In genomic region chr10:35194471-35194870, GRCh38 we compare ENCODE assay signal across 13 cellular contexts.
DNase-seq lines count a peak whose midpoint lies in the region; ATAC-seq and TF ChIP-seq lines count a peak whose summit lies in the region.
"Had no signal": no experiment of that assay in that cellular context is flagged by ENCODE, and none has a peak within 500 bp of the region (broad histone marks: within the 10 kb centered on the region; RNA-seq: fewer than 3 reads in every experiment).

No MANE protein-coding gene starts in this region.

- peak overlapping the region; percentile 99 for H3K27ac Mint-ChIP-seq in activated T-helper 1 cell treated with anti-CD3 and anti-CD28 coated beads, Interleukin-12 subunit alpha, Interleukin-12 subunit beta, Interleukin-2, Interleukin-4 antibody, amounts not matched to agents 30 ng/mL and 10 ng/mL and 1 ng/mL, durations not matched to agents 14 hours and 24 hours and 36 hours
- H3K27ac Mint-ChIP-seq in mesothelial cell of epicardium (peak overlapping the region; percentile 71), CD14-positive monocyte (peak overlapping the region in 3 of 7 donors; percentile 32 to 99 (median 74))

- H3K4me1 ChIP-seq in left ventricle myocardium inferior = peaks cover 34% of the 10 kb centered on the region

- H3K36me3 ChIP-seq in left ventricle myocardium inferior = no peaks in the 10 kb centered on the region
- H3K36me3 ChIP-seq: pancreas had no signal

- H3K4me1 Mint-ChIP-seq in activated T-helper 1 cell treated with anti-CD3 and anti-CD28 coated beads, Interleukin-12 subunit alpha, Interleukin-12 subunit beta, Interleukin-2, Interleukin-4 antibody, amounts not matched to agents 30 ng/mL and 10 ng/mL and 1 ng/mL, durations not matched to agents 14 hours and 24 hours and 36 hours (ENCODE audit: low read depth) = peaks cover 58% of the 10 kb centered on the region
- H3K4me1 Mint-ChIP-seq in mesothelial cell of epicardium = peaks cover 22% of the 10 kb centered on the region
- peaks cover 34% of the 10 kb centered on the region for H3K4me1 Mint-ChIP-seq in CD14-positive monocyte

- TF ChIP-seq CTCF in left ventricle myocardium inferior (IDR thresholded peaks at IDR 0.05; ENCODE audit: borderline replicate concordance) (no peak), mesothelial cell of epicardium (IDR thresholded peaks at IDR 0.05; ENCODE audit: unreplicated experiment) (no peak), CD14-positive monocyte (IDR thresholded peaks at IDR 0.05) (no peak)

- DNase-seq in left ventricle myocardium inferior (no peak), left cardiac atrium (no peak), mesothelial cell of epicardium (ENCODE audit: low spot score in 2 of 2, unreplicated experiment in 2 of 2) (no peak), NCI-H524 treated with DMSO at 0.1 percent for 48 hours (lab: John Stamatoyannopoulos, UW) (no peak), CD14-positive monocyte (ENCODE audit: low spot score) (no peak), NCI-H2029 (lab: John Stamatoyannopoulos, UW) (no peak), RPMI8226 (no peak)
- no peak for DNase-seq in activated T-helper 1 cell treated with anti-CD3 and anti-CD28 coated beads, Interleukin-12 subunit alpha, Interleukin-12 subunit beta, Interleukin-2, Interleukin-4 antibody, amounts not matched to agents 30 ng/mL and 10 ng/mL and 1 ng/mL, durations not matched to agents 14 hours and 24 hours and 36 hours (ENCODE audit: low spot score)
- DNase-seq: C1 segment of cervical spinal cord, NCI-H2081, pancreas, T1000 had no signal

- H3K4me3 Mint-ChIP-seq in activated T-helper 1 cell treated with anti-CD3 and anti-CD28 coated beads, Interleukin-12 subunit alpha, Interleukin-12 subunit beta, Interleukin-2, Interleukin-4 antibody, amounts not matched to agents 30 ng/mL and 10 ng/mL and 1 ng/mL, durations not matched to agents 14 hours and 24 hours and 36 hours = peak overlapping the region; percentile 54
- H3K4me3 Mint-ChIP-seq in mesothelial cell of epicardium (no peak overlapping the region), CD14-positive monocyte (no peak overlapping the region)

- no peaks in the 10 kb centered on the region for H3K27me3 ChIP-seq in left ventricle myocardium inferior (ENCODE audit: low read depth)
- H3K27me3 ChIP-seq: pancreas had no signal

- H3K27me3 Mint-ChIP-seq in activated T-helper 1 cell treated with anti-CD3 and anti-CD28 coated beads, Interleukin-12 subunit alpha, Interleukin-12 subunit beta, Interleukin-2, Interleukin-4 antibody, amounts not matched to agents 30 ng/mL and 10 ng/mL and 1 ng/mL, durations not matched to agents 14 hours and 24 hours and 36 hours (ENCODE audit: insufficient read depth) = no peaks in the 10 kb centered on the region
- H3K27me3 Mint-ChIP-seq in mesothelial cell of epicardium (ENCODE audit: low read depth) = no peaks in the 10 kb centered on the region
- H3K27me3 Mint-ChIP-seq in CD14-positive monocyte (ENCODE audit: low read depth in 3 of 3) = peaks cover 0 to 2% (median 0%) of the 10 kb centered on the region in 3 donors

- H3K27ac ChIP-seq in left ventricle myocardium inferior (replicated peaks) = peak overlapping the region; percentile 96

- H3K4me3 ChIP-seq in left ventricle myocardium inferior = no peak overlapping the region

- no peak for ATAC-seq in left cardiac atrium
- ATAC-seq: HCT116 had no signal

- peaks cover 10% of the 10 kb centered on the region for H3K36me3 Mint-ChIP-seq in activated T-helper 1 cell treated with anti-CD3 and anti-CD28 coated beads, Interleukin-12 subunit alpha, Interleukin-12 subunit beta, Interleukin-2, Interleukin-4 antibody, amounts not matched to agents 30 ng/mL and 10 ng/mL and 1 ng/mL, durations not matched to agents 14 hours and 24 hours and 36 hours (ENCODE audit: low read depth)
- H3K36me3 Mint-ChIP-seq in mesothelial cell of epicardium (peaks cover 11% of the 10 kb centered on the region), CD14-positive monocyte (peaks cover 0 to 2% of the 10 kb centered on the region in 2 donors)

- no peaks in the 10 kb centered on the region for H3K9me3 Mint-ChIP-seq in activated T-helper 1 cell treated with anti-CD3 and anti-CD28 coated beads, Interleukin-12 subunit alpha, Interleukin-12 subunit beta, Interleukin-2, Interleukin-4 antibody, amounts not matched to agents 30 ng/mL and 10 ng/mL and 1 ng/mL, durations not matched to agents 14 hours and 24 hours and 36 hours
- peaks cover 3% of the 10 kb centered on the region for H3K9me3 Mint-ChIP-seq in mesothelial cell of epicardium
- peaks cover 0 to 3% (median 0%) of the 10 kb centered on the region in 7 donors for H3K9me3 Mint-ChIP-seq in CD14-positive monocyte

- H3K9me3 ChIP-seq in left ventricle myocardium inferior (replicated peaks) = no peaks in the 10 kb centered on the region
- H3K9me3 ChIP-seq: pancreas had no signal

- intact Hi-C loops in left ventricle myocardium inferior (cut with micrococcal nuclease) (no loop called here), left cardiac atrium (cut with DNase I) (no loop called here), CD14-positive monocyte (cut with micrococcal nuclease) (loop anchor here (2.0 to 10.0 kb wide), 2 partner anchors 68 to 260 kb away; partner anchors contain the start of gene CREM (in 2 of the 2))
- intact Hi-C loops in activated T-helper 1 cell treated with anti-CD3 and anti-CD28 coated beads, Interleukin-12 subunit alpha, Interleukin-12 subunit beta, Interleukin-2, Interleukin-4 antibody, amounts not matched to agents 30 ng/mL and 10 ng/mL and 1 ng/mL, durations not matched to agents 14 hours and 24 hours and 36 hours (cut with micrococcal nuclease) = loop anchor here (2.0 kb wide), 1 partner anchor 448 kb away; the partner anchor contains the start of gene FZD8

Comparison
In these comparisons a context has a peak if more than half of its experiments do, and no peak if none do; other contexts are left out.
1. intact Hi-C loops: an anchor here in activated T-helper 1 cell treated with anti-CD3 and anti-CD28 coated beads, Interleukin-12 subunit alpha, Interleukin-12 subunit beta, Interleukin-2, Interleukin-4 antibody, amounts not matched to agents 30 ng/mL and 10 ng/mL and 1 ng/mL, durations not matched to agents 14 hours and 24 hours and 36 hours (2.0 kb wide) and CD14-positive monocyte (2.0 to 10.0 kb wide); none called in left ventricle myocardium inferior and left cardiac atrium.